26 cellular contexts compared by ENCODE assay signal in genomic region chr7:151260471-151260870, GRCh38. TPM values are rescaled to one million over a fixed set of nuclear protein-coding genes. Genes with fewer than 3 reads are reported as not detected.
DNase-seq lines count a peak whose midpoint lies in the region; ATAC-seq, FAIRE-seq and TF ChIP-seq lines count a peak whose summit lies in the region.
"Had no signal": no experiment of that assay in that cellular context is flagged by ENCODE, and none has a peak within 500 bp of the region (broad histone marks: within the 10 kb centered on the region; RNA-seq: fewer than 3 reads in every experiment).

No MANE protein-coding gene starts in this region.

- H3K79me1 ChIP-seq in mesendoderm (ENCODE audit: low read length): no peaks in the 10 kb centered on the region

- H3K27me3 ChIP-seq in mesendoderm (ENCODE audit: insufficient read depth, low read length, poor library complexity) (no peaks in the 10 kb centered on the region), spleen (replicated peaks in 1 of 7) (peaks cover 0 to 25% (median 0%) of the 10 kb centered on the region in 7 donors)

- H3K9me3 ChIP-seq in kidney (ENCODE audit: control insufficient read depth in 1 of 2, low read length in 2 of 2) (no peaks in the 10 kb centered on the region), spleen (no peaks in the 10 kb centered on the region)
- H3K9me3 ChIP-seq: A549; BE2C; BLaER1 treated with 17β-estradiol and CSF1 and Interleukin-3, amounts not matched to agents 10 nM and 100 nM had no signal

- H3K4ac ChIP-seq in mesendoderm (ENCODE audit: low read depth, low read length): no peak overlapping the region

- DNase-seq in Right ventricle myocardium superior (peak; percentile 35), cardiac septum (ENCODE audit: low spot score) (no peak), kidney (peak; percentile 76), mesendoderm (no peak), spleen (peak; percentile 27), NCI-H2081 treated with DMSO at 0.1 percent for 48 hours (lab: John Stamatoyannopoulos, UW) (no peak)
- DNase-seq in activated naive CD4-positive, alpha-beta T cell treated with anti-CD3 and anti-CD28 coated beads, Interleukin-2, amount 50 U/mL, for 16 hours: no peak
- DNase-seq: 8988T; ACHN; AML-193; BE2C; CD4-positive, alpha-beta T cell; CD8-positive, alpha-beta memory T cell; DMS 273 treated with DMSO at 0.1 percent for 48 hours; DMS79; EL; GDM1; GOT3; H7; HCEC 1CT had no signal

- H3K18ac ChIP-seq in mesendoderm (ENCODE audit: low read length): no peak overlapping the region

- TF ChIP-seq CTCF in kidney (IDR thresholded peaks at IDR 0.05; ENCODE audit: borderline replicate concordance, extremely low read depth, insufficient read depth) (no peak), spleen (IDR thresholded peaks at IDR 0.05 in 8 of 11, conservative IDR thresholded peaks at IDR 0.05 in 3 of 11) (no peak)

- no peaks in the 10 kb centered on the region for H3K36me3 ChIP-seq in kidney (ENCODE audit: control insufficient read depth in 1 of 2, insufficient read depth in 2 of 2, low read length in 2 of 2)
- no peaks in the 10 kb centered on the region for H3K36me3 ChIP-seq in mesendoderm (ENCODE audit: control insufficient read depth, insufficient read depth, low read length)
- H3K36me3 ChIP-seq in spleen: no peaks in the 10 kb centered on the region
- H3K36me3 ChIP-seq: BE2C; BLaER1 treated with 17β-estradiol and CSF1 and Interleukin-3, amounts not matched to agents 10 nM and 100 nM had no signal

- H3K27ac ChIP-seq in kidney (ENCODE audit: low read depth in 2 of 2, low read length in 2 of 2) (no peak overlapping the region), mesendoderm (ENCODE audit: low read depth, low read length) (no peak overlapping the region), spleen (no peak overlapping the region)
- H3K27ac ChIP-seq: A549; BLaER1 treated with 17β-estradiol and CSF1 and Interleukin-3, amounts not matched to agents 10 nM and 100 nM had no signal

- intact Hi-C loops in Right ventricle myocardium superior (cut with DNase I): no loop called here
- intact Hi-C loops in cardiac septum (cut with DNase I): no loop called here
- intact Hi-C loops in kidney (cut with DNase I): no loop called here
- intact Hi-C loops in spleen (cut with DNase I; ENCODE audit: low total_unique reads): no loop called here

- no peak overlapping the region for H2BK120ac ChIP-seq in mesendoderm (ENCODE audit: low read depth, low read length)

- no peak overlapping the region for H3K4me3 ChIP-seq in kidney (ENCODE audit: low read length in 2 of 2)
- H3K4me3 ChIP-seq in mesendoderm (ENCODE audit: low read length): no peak overlapping the region
- H3K4me3 ChIP-seq in spleen: no peak overlapping the region
- H3K4me3 ChIP-seq: A549; BLaER1 treated with 17β-estradiol and CSF1 and Interleukin-3, amounts not matched to agents 10 nM and 100 nM; GM12878 had no signal

- H4K5ac ChIP-seq in mesendoderm (ENCODE audit: low read length): no peak overlapping the region

- no peak for FAIRE-seq in kidney (lab: Jason Lieb, UNC)
- FAIRE-seq: A549, D721Med, GM12878, GM19239 had no signal

- no peak for TF ChIP-seq POLR2A in spleen (IDR thresholded peaks at IDR 0.05)

- ATAC-seq in Right ventricle myocardium superior (ENCODE audit: poor library complexity): no peak
- ATAC-seq: GM12878 had no signal

- H3K23ac ChIP-seq in mesendoderm (ENCODE audit: low read length): peak overlapping the region; percentile 90

- no peak overlapping the region for H2BK5ac ChIP-seq in mesendoderm (ENCODE audit: low read length)

- H3K4me2 ChIP-seq in mesendoderm (ENCODE audit: low read length): no peak overlapping the region
- H3K4me2 ChIP-seq: A549; BLaER1 treated with 17β-estradiol and CSF1 and Interleukin-3, amounts not matched to agents 10 nM and 100 nM had no signal

- H2BK15ac ChIP-seq in mesendoderm (replicated peaks; ENCODE audit: low read depth): no peak overlapping the region

- no peaks in the 10 kb centered on the region for H3K4me1 ChIP-seq in kidney (ENCODE audit: control insufficient read depth in 1 of 2, insufficient read depth in 1 of 2, low read depth in 1 of 2, low read length in 2 of 2)
- H3K4me1 ChIP-seq in mesendoderm (ENCODE audit: control insufficient read depth, low read depth, low read length): peaks cover 2% of the 10 kb centered on the region
- no peaks in the 10 kb centered on the region for H3K4me1 ChIP-seq in spleen
- H3K4me1 ChIP-seq: A549; BE2C; BLaER1 treated with 17β-estradiol and CSF1 and Interleukin-3, amounts not matched to agents 10 nM and 100 nM had no signal

- H2AK5ac ChIP-seq in mesendoderm (ENCODE audit: low read length): no peak overlapping the region

- H3K9ac ChIP-seq in kidney (ENCODE audit: low read length in 2 of 2) (no peak overlapping the region), mesendoderm (ENCODE audit: low read length) (no peak overlapping the region)
- H3K9ac ChIP-seq: BLaER1 treated with 17β-estradiol and CSF1 and Interleukin-3, amounts not matched to agents 10 nM and 100 nM had no signal

- no peaks in the 10 kb centered on the region for H3K79me2 ChIP-seq in mesendoderm (ENCODE audit: control insufficient read depth, insufficient read depth, low read length)

- no peak overlapping the region for H3K56ac ChIP-seq in mesendoderm (ENCODE audit: low read length)

- no peak overlapping the region for H4K8ac ChIP-seq in mesendoderm (ENCODE audit: low read depth, low read length)

- no CpG with 5 or more reads among the region's 11 CpGs for WGBS in mesendoderm (ENCODE audit: extremely low coverage, insufficient coverage, low lambda C conversion rate)
- WGBS in spleen, 5 donors: 87 to 95% (median 92%) methylated on average over 10 to 11 of the region's 11 CpGs

RNA-seq across cellular contexts. Expression of gene SMARCD3, which starts 12.0 kb away (rescaled TPM):
- total RNA-seq in Right ventricle myocardium superior (131 TPM), cardiac septum (112 TPM), kidney (52.5 TPM), spleen (10 to 100 TPM; 12.0 to 40.2 (median 18.1) TPM)
- polyA plus RNA-seq in kidney (ENCODE audit: insufficient read depth, low read depth, low replicate concordance) (46.4 TPM), spleen (10 to 100 TPM in 2 of 3 donors, 1 to 10 TPM in 1; 8.8 to 16.2 (median 15.1) TPM)
- 7.4 TPM for polyA plus RNA-seq in mesendoderm (2013, experiment 1 of 2)
- 5.9 TPM for polyA plus RNA-seq in mesendoderm (2013, experiment 2 of 2)

RNA-seq across cellular contexts. Expression of gene CHPF2, which starts 28.2 kb away (rescaled TPM):
- total RNA-seq in Right ventricle myocardium superior (10.5 TPM), cardiac septum (31.0 TPM), kidney (45.2 TPM), spleen (10 to 100 TPM; 39.9 to 55.4 (median 47.6) TPM)
- polyA plus RNA-seq in kidney (ENCODE audit: insufficient read depth, low read depth, low replicate concordance) (15.6 TPM), spleen (10 to 100 TPM; 16.3 to 30.0 (median 27.8) TPM)
- polyA plus RNA-seq in mesendoderm (2013, experiment 1 of 2): 7.4 TPM
- 7.9 TPM for polyA plus RNA-seq in mesendoderm (2013, experiment 2 of 2)

RNA-seq across cellular contexts. Expression of gene ABCF2, which starts 33.5 kb away (rescaled TPM):
- total RNA-seq in Right ventricle myocardium superior (23.9 TPM), cardiac septum (28.8 TPM), kidney (30.8 TPM), spleen (10 to 100 TPM; 22.7 to 30.0 (median 29.8) TPM)
- polyA plus RNA-seq in kidney (ENCODE audit: insufficient read depth, low read depth, low replicate concordance) (22.5 TPM), spleen (10 to 100 TPM in 2 of 3 donors, 1 to 10 TPM in 1; 9.2 to 19.3 (median 12.9) TPM)
- 36.4 TPM for polyA plus RNA-seq in mesendoderm (2013, experiment 1 of 2)
- polyA plus RNA-seq in mesendoderm (2013, experiment 2 of 2): 36.2 TPM

RNA-seq across cellular contexts. Expression of gene H2BK1, which starts 50.2 kb away (rescaled TPM):
- total RNA-seq in Right ventricle myocardium superior (not detected), cardiac septum (not detected), kidney (not detected), spleen (not detected)
- polyA plus RNA-seq in kidney (ENCODE audit: insufficient read depth, low read depth, low replicate concordance) (not detected), spleen (under 1 TPM in 1 of 3 donors, not detected in 2; 0.24 TPM)
- polyA plus RNA-seq in mesendoderm (2013, experiment 1 of 2): not detected
- polyA plus RNA-seq in mesendoderm (2013, experiment 2 of 2): not detected
- total RNA-seq: CD4-positive, alpha-beta T cell; H7 had no signal
- polyA plus RNA-seq: A549; CD14-positive monocyte; CD8-positive, alpha-beta memory T cell; GM12878 had no signal

Comparison
In these comparisons a context has a peak if more than half of its experiments do, and no peak if none do; other contexts are left out.
1. DNase-seq: peak in Right ventricle myocardium superior (single experiment), kidney (single experiment) and spleen (single experiment); none in cardiac septum (single experiment), mesendoderm (single experiment), NCI-H2081 treated with DMSO at 0.1 percent for 48 hours (single experiment) and activated naive CD4-positive, alpha-beta T cell treated with anti-CD3 and anti-CD28 coated beads, Interleukin-2, amount 50 U/mL, for 16 hours (single experiment).